In the genomic region with DNA sequence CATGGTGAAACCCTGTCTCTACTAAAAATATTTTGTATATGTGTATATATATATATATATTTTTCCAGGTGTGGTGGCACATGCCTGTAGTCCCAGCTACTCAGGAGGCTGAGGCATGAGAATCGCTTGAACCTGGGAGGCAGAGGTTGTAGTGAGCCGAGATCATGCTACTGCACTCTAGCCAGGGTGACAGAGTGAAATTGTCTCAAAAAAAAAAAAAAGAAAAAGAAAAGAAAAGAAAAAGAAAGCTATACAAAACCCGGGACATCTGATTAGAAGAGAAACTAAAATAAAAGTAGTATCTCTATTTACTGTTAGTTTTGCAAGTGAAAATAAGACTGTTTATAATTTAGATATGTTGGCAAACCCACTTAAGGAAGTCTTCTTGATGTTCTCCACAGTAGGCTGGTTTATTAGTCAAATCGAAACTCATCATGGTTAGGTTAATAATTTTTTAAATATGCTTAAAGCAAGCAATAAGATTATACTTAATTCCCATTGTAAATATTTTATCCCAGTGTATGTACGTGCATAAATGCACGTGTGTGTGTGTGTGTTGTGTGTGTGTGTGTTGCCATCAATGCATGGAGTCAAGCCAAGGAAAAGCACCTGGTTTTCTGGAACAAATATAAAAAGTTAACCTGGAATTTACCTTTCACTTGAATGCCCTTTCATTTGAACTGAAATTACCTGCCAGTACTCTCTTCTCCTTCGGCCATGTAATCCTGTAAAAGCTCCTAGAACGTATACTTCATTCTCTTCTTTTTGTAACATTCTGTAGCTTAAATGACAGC, we compare ENCODE assay signal across 10 cellular contexts. TPM values are rescaled to one million over a fixed set of nuclear protein-coding genes. Genes with fewer than 3 reads are reported as not detected.
A peak's percentile ranks its signal among the peaks of the same experiment; 100 is the strongest.
DNase-seq lines count a peak whose midpoint lies in the region; ATAC-seq and TF ChIP-seq lines count a peak whose summit lies in the region.
"Had no signal": no experiment of that assay in that cellular context is flagged by ENCODE, and none has a peak within 500 bp of the region (broad histone marks: within the 10 kb centered on the region; RNA-seq: fewer than 3 reads in every experiment).

No MANE protein-coding gene starts in this region.

- TF ChIP-seq POLR2A in spleen (IDR thresholded peaks at IDR 0.05) = no peak

- no peaks in the 10 kb centered on the region for H3K27me3 Mint-ChIP-seq in activated naive CD4-positive, alpha-beta T cell treated with anti-CD3 and anti-CD28 coated beads, Interleukin-2, amount 10 ng/mL, durations not matched to agents 7 days and 5 days

- H3K27me3 ChIP-seq in spleen (replicated peaks in 1 of 7) = no peaks in the 10 kb centered on the region

- H3K4me3 Mint-ChIP-seq in activated naive CD4-positive, alpha-beta T cell treated with anti-CD3 and anti-CD28 coated beads, Interleukin-2, amount 10 ng/mL, durations not matched to agents 7 days and 5 days = no peak overlapping the region

- peak overlapping the region; percentile 49 for H3K27ac Mint-ChIP-seq in activated naive CD4-positive, alpha-beta T cell treated with anti-CD3 and anti-CD28 coated beads, Interleukin-2, amount 10 ng/mL, durations not matched to agents 7 days and 5 days

- TF ChIP-seq CTCF in spleen (IDR thresholded peaks at IDR 0.05 in 8 of 11, conservative IDR thresholded peaks at IDR 0.05 in 3 of 11) = no peak

- H3K9me3 Mint-ChIP-seq in activated naive CD4-positive, alpha-beta T cell treated with anti-CD3 and anti-CD28 coated beads, Interleukin-2, amount 10 ng/mL, durations not matched to agents 7 days and 5 days = no peaks in the 10 kb centered on the region

- H3K4me1 Mint-ChIP-seq in activated naive CD4-positive, alpha-beta T cell treated with anti-CD3 and anti-CD28 coated beads, Interleukin-2, amount 10 ng/mL, durations not matched to agents 7 days and 5 days = peaks cover 29% of the 10 kb centered on the region

- peaks cover 36% of the 10 kb centered on the region for H3K36me3 Mint-ChIP-seq in activated naive CD4-positive, alpha-beta T cell treated with anti-CD3 and anti-CD28 coated beads, Interleukin-2, amount 10 ng/mL, durations not matched to agents 7 days and 5 days

- 68 to 75% (median 71%) methylated on average over 8 of the region's 8 CpGs for WGBS in spleen, 5 donors

- peaks cover 0 to 97% (median 10%) of the 10 kb centered on the region in 6 donors for H3K36me3 ChIP-seq in spleen

- intact Hi-C loops in spleen (cut with DNase I; ENCODE audit: low total_unique reads) = no loop called here

- no peak for DNase-seq in activated naive CD4-positive, alpha-beta T cell treated with anti-CD3 and anti-CD28 coated beads, Interleukin-2, amount 10 ng/mL, durations not matched to agents 7 days and 5 days
- no peak for DNase-seq in activated naive CD4-positive, alpha-beta T cell treated with anti-CD3 and anti-CD28 coated beads, Interleukin-2, amount 50 U/mL, for 16 hours
- no peak for DNase-seq in spleen
- DNase-seq in DMS79 treated with DMSO at 0.1 percent for 48 hours (lab: John Stamatoyannopoulos, UW) = no peak
- DNase-seq in D341Med (ENCODE audit: low spot score) = no peak
- DNase-seq in GOT3 (lab: John Stamatoyannopoulos, UW) = no peak
- DNase-seq: dermis blood vessel endothelial cell, MM.1S had no signal

- CTCF ChIA-PET in activated naive CD4-positive, alpha-beta T cell treated with anti-CD3 and anti-CD28 coated beads, Interleukin-2, amount 10 ng/mL, durations not matched to agents 7 days and 5 days (lab: Charles Lee) = interaction anchor here (0.7 to 1.9 kb wide), 2 partner anchors 17 to 18 kb away, joined by 3 to 4 read pairs; no protein-coding TSS in a partner anchor

- ATAC-seq in GM21786 (IDR thresholded peaks at IDR 0.05; ENCODE audit: unreplicated experiment) (peak; percentile 88), HG03439 (IDR thresholded peaks at IDR 0.05; ENCODE audit: unreplicated experiment) (peak; percentile 80)

- peak overlapping the region in 1 of 8 donors; percentile 43 for H3K4me3 ChIP-seq in spleen

- H3K27ac ChIP-seq in spleen = peak overlapping the region; percentile 24 to 91 (median 78)

- no peaks in the 10 kb centered on the region for H3K9me3 ChIP-seq in spleen

- peaks cover 0 to 45% (median 20%) of the 10 kb centered on the region in 6 donors for H3K4me1 ChIP-seq in spleen

RNA-seq across cellular contexts. Expression of a gene that starts 7.1 kb away (rescaled TPM):
- 100 to 1,000 TPM in 5 of 7 donors, 10 to 100 TPM in 2; 65.9 to 349 (median 173) TPM for total RNA-seq in spleen
- polyA plus RNA-seq in spleen = 10 to 100 TPM; 15.4 to 37.1 (median 26.0) TPM
- total RNA-seq: dermis blood vessel endothelial cell had no signal

RNA-seq across cellular contexts. Expression of a gene that starts 36.8 kb away (rescaled TPM):
- 10 to 100 TPM in 4 of 7 donors, 1 to 10 TPM in 3; 3.1 to 44.2 (median 11.2) TPM for total RNA-seq in spleen
- 1 to 10 TPM; 2.3 to 5.5 (median 2.9) TPM for polyA plus RNA-seq in spleen
- total RNA-seq: dermis blood vessel endothelial cell had no signal

RNA-seq across cellular contexts. Expression of a gene that starts 47.8 kb away (rescaled TPM):
- 10 to 100 TPM in 4 of 7 donors, 1 to 10 TPM in 3; 6.0 to 19.1 (median 11.2) TPM for total RNA-seq in spleen
- 10 to 100 TPM in 2 of 3 donors, 1 to 10 TPM in 1; 6.2 to 15.0 (median 12.0) TPM for polyA plus RNA-seq in spleen
